In the genomic region with DNA sequence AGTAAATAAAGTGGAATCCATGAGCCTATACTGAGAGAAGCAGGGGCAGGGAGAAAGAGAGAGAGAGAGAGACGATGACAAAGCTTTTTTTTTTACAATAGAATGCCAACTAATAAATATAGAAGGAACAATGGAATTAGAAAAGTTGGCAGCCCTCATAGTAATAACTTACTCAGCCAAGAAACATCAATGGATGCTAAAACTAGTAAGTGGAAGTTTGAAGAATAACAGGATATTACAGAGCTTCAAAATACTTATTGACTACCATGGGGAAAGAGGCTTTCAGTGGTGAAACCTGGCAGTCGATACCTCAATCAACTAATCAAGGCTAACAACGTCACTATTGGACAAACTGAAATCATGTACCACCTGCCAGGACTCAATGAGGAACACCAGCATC, we compare ENCODE assay signal across 1 cellular context.
TF ChIP-seq lines count a peak whose summit lies in the region.

No MANE protein-coding gene starts in this region.

TF ChIP-seq in K562, 482 proteins besides CTCF, POLR2A, EP300 and RAD21 (continued from another document):
- TF ChIP-seq, protein P1, sequence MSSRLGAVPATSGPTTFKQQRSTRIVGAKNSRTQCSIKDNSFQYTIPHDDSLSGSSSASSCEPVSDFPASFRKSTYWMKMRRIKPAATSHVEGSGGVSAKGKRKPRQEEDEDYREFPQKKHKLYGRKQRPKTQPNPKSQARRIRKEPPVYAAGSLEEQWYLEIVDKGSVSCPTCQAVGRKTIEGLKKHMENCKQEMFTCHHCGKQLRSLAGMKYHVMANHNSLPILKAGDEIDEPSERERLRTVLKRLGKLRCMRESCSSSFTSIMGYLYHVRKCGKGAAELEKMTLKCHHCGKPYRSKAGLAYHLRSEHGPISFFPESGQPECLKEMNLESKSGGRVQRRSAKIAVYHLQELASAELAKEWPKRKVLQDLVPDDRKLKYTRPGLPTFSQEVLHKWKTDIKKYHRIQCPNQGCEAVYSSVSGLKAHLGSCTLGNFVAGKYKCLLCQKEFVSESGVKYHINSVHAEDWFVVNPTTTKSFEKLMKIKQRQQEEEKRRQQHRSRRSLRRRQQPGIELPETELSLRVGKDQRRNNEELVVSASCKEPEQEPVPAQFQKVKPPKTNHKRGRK (tag; IDR thresholded peaks at IDR 0.05), result no peak
- TF ChIP-seq, protein P2, sequence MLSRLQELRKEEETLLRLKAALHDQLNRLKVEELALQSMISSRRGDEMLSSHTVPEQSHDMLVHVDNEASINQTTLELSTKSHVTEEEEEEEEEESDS (CRISPR knock-in tag; IDR thresholded peaks at IDR 0.05), result no peak
- no peak for TF ChIP-seq CHD4 (IDR thresholded peaks at IDR 0.05; ENCODE audit: insufficient read depth, insufficient replicate concordance, low read depth, low read length, poor library complexity, severe bottlenecking)
